16 cellular contexts compared by ENCODE assay signal in genomic region chr16:25553711-25554436, GRCh38.
DNase-seq lines count a peak whose midpoint lies in the region; ATAC-seq and TF ChIP-seq lines count a peak whose summit lies in the region.
"Had no signal": no experiment of that assay in that cellular context is flagged by ENCODE, and none has a peak within 500 bp of the region (broad histone marks: within the 10 kb centered on the region; RNA-seq: fewer than 3 reads in every experiment).

No MANE protein-coding gene starts in this region.

- in situ Hi-C loops in ACHN (cut with HindIII; ENCODE audit: low pct_ligation_motif_present, low pct_unique_long_range_greater_than_20kb, low sequenced_read_pairs), result no loop called here

- H3K36me3 Mint-ChIP-seq in activated CD8-positive, alpha-beta T cell treated with anti-CD3 and anti-CD28 coated beads, Interleukin-2, amount 10 ng/mL, durations not matched to agents 7 days and 5 days (ENCODE audit: low read depth), result no peaks in the 10 kb centered on the region

- H3K4me3 ChIP-seq in HFF-Myc (replicated peaks; ENCODE audit: low read depth, low read length), result no peak overlapping the region
- H3K4me3 ChIP-seq: SJCRH30 had no signal

- no peaks in the 10 kb centered on the region for H3K27me3 Mint-ChIP-seq in activated CD8-positive, alpha-beta T cell treated with anti-CD3 and anti-CD28 coated beads, Interleukin-2, amount 10 ng/mL, durations not matched to agents 7 days and 5 days (ENCODE audit: low read depth)

- intact Hi-C loops in posterior vena cava (cut with DNase I) (no loop called here), left ventricle myocardium superior (cut with micrococcal nuclease) (no loop called here)

- H3K4me3 Mint-ChIP-seq in activated CD8-positive, alpha-beta T cell treated with anti-CD3 and anti-CD28 coated beads, Interleukin-2, amount 10 ng/mL, durations not matched to agents 7 days and 5 days, result no peak overlapping the region
- H3K4me3 Mint-ChIP-seq: B cell had no signal

- peak overlapping the region; percentile 16 for H3K27ac Mint-ChIP-seq in activated CD8-positive, alpha-beta T cell treated with anti-CD3 and anti-CD28 coated beads, Interleukin-2, amount 10 ng/mL, durations not matched to agents 7 days and 5 days
- H3K27ac Mint-ChIP-seq: B cell had no signal

- peaks cover 3% of the 10 kb centered on the region for H3K9me3 Mint-ChIP-seq in activated CD8-positive, alpha-beta T cell treated with anti-CD3 and anti-CD28 coated beads, Interleukin-2, amount 10 ng/mL, durations not matched to agents 7 days and 5 days (ENCODE audit: insufficient read depth)

- ATAC-seq in activated CD8-positive, alpha-beta T cell treated with anti-CD3 and anti-CD28 coated beads, Interleukin-2, amount 10 ng/mL, durations not matched to agents 7 days and 5 days, result no peak
- no peak for ATAC-seq in HG03565 (IDR thresholded peaks at IDR 0.05; ENCODE audit: unreplicated experiment)
- ATAC-seq in left ventricle myocardium superior, result no peak

- DNase-seq in ACHN (peak; percentile 8), HFF-Myc (ENCODE audit: extremely low read depth, low read depth) (peak; percentile 89), iris pigment epithelial cell (ENCODE audit: low read depth) (peak; percentile 51), posterior vena cava (ENCODE audit: low spot score) (no peak), left ventricle myocardium superior (no peak)
- DNase-seq in activated CD8-positive, alpha-beta T cell treated with anti-CD3 and anti-CD28 coated beads, Interleukin-2, amount 10 ng/mL, durations not matched to agents 7 days and 5 days, result no peak
- DNase-seq in activated CD4-positive, alpha-beta T cell treated with anti-CD3 and anti-CD28 coated beads, Interleukin-2, amount 50 U/mL, for 4 hours, result no peak
- DNase-seq: activated CD8-positive, alpha-beta memory T cell treated with anti-CD3 and anti-CD28 coated beads, Interleukin-2, amount 50 U/mL, for 4 hours; cortex of kidney; EL; foreskin melanocyte; Kasumi-1; NCI-H2107 had no signal

- POLR2A ChIA-PET in activated CD8-positive, alpha-beta T cell treated with anti-CD3 and anti-CD28 coated beads, Interleukin-2, amount 10 ng/mL, durations not matched to agents 7 days and 5 days (lab: Charles Lee), result no interaction called here

- no peak for TF ChIP-seq CTCF in HFF-Myc (IDR thresholded peaks at IDR 0.05; ENCODE audit: low read depth, low read length, missing control alignments)

- peaks cover 6% of the 10 kb centered on the region for H3K4me1 Mint-ChIP-seq in activated CD8-positive, alpha-beta T cell treated with anti-CD3 and anti-CD28 coated beads, Interleukin-2, amount 10 ng/mL, durations not matched to agents 7 days and 5 days (ENCODE audit: low read depth)
- H3K4me1 Mint-ChIP-seq: B cell had no signal

- CTCF ChIA-PET in activated CD8-positive, alpha-beta T cell treated with anti-CD3 and anti-CD28 coated beads, Interleukin-2, amount 10 ng/mL, durations not matched to agents 7 days and 5 days (lab: Charles Lee), result interaction anchor here (1.0 kb wide), 1 partner anchor 21 kb away, joined by 3 read pairs; no protein-coding TSS in a partner anchor

Comparison
In these comparisons a context has a peak if more than half of its experiments do, and no peak if none do; other contexts are left out.
1. DNase-seq: peak in ACHN (single experiment), HFF-Myc (single experiment) and iris pigment epithelial cell (single experiment); none in activated CD8-positive, alpha-beta T cell treated with anti-CD3 and anti-CD28 coated beads, Interleukin-2, amount 10 ng/mL, durations not matched to agents 7 days and 5 days (single experiment), posterior vena cava (single experiment), activated CD4-positive, alpha-beta T cell treated with anti-CD3 and anti-CD28 coated beads, Interleukin-2, amount 50 U/mL, for 4 hours (0 of 2) and left ventricle myocardium superior (single experiment).